Comparison of ENCODE assay signal across 11 cellular contexts in genomic region chr13:28641600-28641926, GRCh38. TPM values are rescaled to one million over a fixed set of nuclear protein-coding genes. Genes with fewer than 3 reads are reported as not detected.
A peak's percentile ranks its signal among the peaks of the same experiment; 100 is the strongest.
DNase-seq lines count a peak whose midpoint lies in the region; ATAC-seq and TF ChIP-seq lines count a peak whose summit lies in the region.
"Had no signal": no experiment of that assay in that cellular context is flagged by ENCODE, and none has a peak within 500 bp of the region (broad histone marks: within the 10 kb centered on the region; RNA-seq: fewer than 3 reads in every experiment).

No MANE protein-coding gene starts in this region.

- intact Hi-C loops in lower leg skin (cut with DNase I; ENCODE audit: low total_unique reads): no loop called here

- no peak overlapping the region for H3K4me3 Mint-ChIP-seq in T-helper 17 cell
- H3K4me3 Mint-ChIP-seq: activated naive CD4-positive, alpha-beta T cell treated with anti-CD3 and anti-CD28 coated beads for 36 hours had no signal

- H3K27ac Mint-ChIP-seq in T-helper 17 cell: no peak overlapping the region
- H3K27ac Mint-ChIP-seq: activated naive CD4-positive, alpha-beta T cell treated with anti-CD3 and anti-CD28 coated beads for 36 hours; IgD-negative memory B cell had no signal

- peaks cover 30% of the 10 kb centered on the region for H3K27me3 Mint-ChIP-seq in T-helper 17 cell

- peak; percentile 71 for ATAC-seq in GM18498 (IDR thresholded peaks at IDR 0.05; ENCODE audit: unreplicated experiment)
- peak; percentile 56 for ATAC-seq in GM19467 (IDR thresholded peaks at IDR 0.05; ENCODE audit: unreplicated experiment)
- peak; percentile 79 for ATAC-seq in HG03066 (IDR thresholded peaks at IDR 0.05; ENCODE audit: low read depth, unreplicated experiment)
- no peak for ATAC-seq in T-helper 17 cell

- TF ChIP-seq CTCF in fibroblast of pulmonary artery (IDR thresholded peaks at IDR 0.05; ENCODE audit: low read length, missing control alignments) (no peak), lower leg skin (IDR thresholded peaks at IDR 0.05) (no peak)

- H3K4me3 ChIP-seq in fibroblast of pulmonary artery (replicated peaks; ENCODE audit: low read depth, low read length) (no peak overlapping the region), lower leg skin (ENCODE audit: low read depth, poor library complexity, severe bottlenecking) (no peak overlapping the region)
- H3K4me3 ChIP-seq: suprapubic skin had no signal

- no peaks in the 10 kb centered on the region for H3K36me3 Mint-ChIP-seq in T-helper 17 cell (ENCODE audit: low read depth)
- H3K36me3 Mint-ChIP-seq: IgD-negative memory B cell had no signal

- DNase-seq in fibroblast of pulmonary artery (ENCODE audit: low read depth): peak; percentile 40
- DNase-seq in T-helper 17 cell: no peak
- no peak for DNase-seq in NCI-H345 (lab: John Stamatoyannopoulos, UW)
- no peak for DNase-seq in lower leg skin (ENCODE audit: low spot score in 2 of 2)
- DNase-seq in epidermal melanocyte (ENCODE audit: insufficient read length, low spot score): no peak
- DNase-seq: activated naive CD4-positive, alpha-beta T cell treated with anti-CD3 and anti-CD28 coated beads for 36 hours had no signal

- peaks cover 3% of the 10 kb centered on the region for H3K4me1 Mint-ChIP-seq in T-helper 17 cell

- WGBS in lower leg skin, 2 donors: 59 to 77% methylated on average over 3 of the region's 3 CpGs

- no peak for TF ChIP-seq POLR2A in lower leg skin (IDR thresholded peaks at IDR 0.05)

- H3K9me3 ChIP-seq in T-helper 17 cell (ENCODE audit: control insufficient read depth, low read length, poor library complexity, severe bottlenecking): no peaks in the 10 kb centered on the region
- H3K9me3 ChIP-seq: suprapubic skin had no signal

RNA-seq across cellular contexts. Expression of gene POMP, which starts 17.4 kb away (rescaled TPM):
- 10 to 100 TPM; 22.9 to 29.4 TPM for total RNA-seq in T-helper 17 cell
- total RNA-seq in lower leg skin: 10 to 100 TPM; 23.8 to 43.4 (median 40.3) TPM
